ENCODE assay signal across 9 cellular contexts in the genomic region with DNA sequence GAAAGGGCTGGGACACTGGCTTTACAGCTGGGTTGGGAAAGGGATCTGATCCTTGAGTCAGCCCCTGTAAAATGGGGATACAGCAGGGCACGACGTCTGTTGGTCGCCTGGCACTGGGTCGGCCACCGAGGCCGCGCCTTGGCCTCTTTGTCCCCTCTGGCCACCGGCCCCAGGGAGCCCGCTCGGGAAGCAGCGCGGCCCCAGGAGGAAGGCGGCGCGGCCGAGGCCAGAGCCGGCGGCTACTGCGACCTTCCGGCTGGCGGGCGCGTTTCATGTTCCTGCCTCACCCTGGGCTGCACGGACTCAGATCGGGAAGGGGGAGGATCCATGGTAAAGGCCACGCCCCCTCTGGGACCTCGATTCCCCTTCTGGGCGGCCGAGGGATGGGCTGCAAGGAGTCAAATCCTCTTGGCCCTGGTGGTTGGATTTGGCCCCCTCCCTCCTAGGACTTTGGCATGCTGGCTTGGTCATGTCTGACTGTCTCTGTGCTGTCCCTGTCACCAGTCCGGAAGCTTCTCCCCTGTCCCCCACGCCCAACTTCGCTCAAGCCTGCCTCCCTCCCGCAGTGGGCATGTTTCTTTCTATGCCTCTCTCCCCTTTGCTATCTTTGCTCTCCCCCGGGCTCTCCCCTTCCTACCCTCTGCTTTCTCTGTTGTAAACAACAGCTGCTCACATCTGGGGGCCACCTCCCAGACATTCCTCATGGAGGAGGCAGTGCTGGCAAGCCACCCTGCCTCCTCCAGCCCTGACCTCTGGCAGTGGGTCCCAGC. TPM values are rescaled to one million over a fixed set of nuclear protein-coding genes. Genes with fewer than 3 reads are reported as not detected.
DNase-seq lines count a peak whose midpoint lies in the region; ATAC-seq and TF ChIP-seq lines count a peak whose summit lies in the region.
"Had no signal": no experiment of that assay in that cellular context is flagged by ENCODE, and none has a peak within 500 bp of the region (broad histone marks: within the 10 kb centered on the region; RNA-seq: fewer than 3 reads in every experiment).

No MANE protein-coding gene starts in this region.

- peak overlapping the region; percentile 75 to 78 for H3K4ac ChIP-seq in mesenchymal stem cell (ENCODE audit: low read depth in 1 of 2, low read length in 2 of 2)

- peak overlapping the region in 1 of 2 experiments; percentile 83 for H3K14ac ChIP-seq in mesenchymal stem cell (ENCODE audit: low read length in 2 of 2)

- H3K9ac ChIP-seq in mesenchymal stem cell (ENCODE audit: low read length): peak overlapping the region; percentile 83

- peaks cover 10% of the 10 kb centered on the region for H3K4me1 Mint-ChIP-seq in activated naive CD8-positive, alpha-beta T cell (ENCODE audit: low read depth)
- H3K4me1 Mint-ChIP-seq in activated naive CD8-positive, alpha-beta T cell treated with anti-CD3 and anti-CD28 coated beads for 36 hours: peaks cover 11% of the 10 kb centered on the region
- H3K4me1 Mint-ChIP-seq in endothelial cell (ENCODE audit: unreplicated experiment) (peaks cover 35% of the 10 kb centered on the region), type B pancreatic cell (ENCODE audit: unreplicated experiment) (peaks cover 21% of the 10 kb centered on the region)
- peaks cover 9% of the 10 kb centered on the region for H3K4me1 Mint-ChIP-seq in activated T-cell treated with anti-CD3 and anti-CD28 coated beads, Interleukin-2, amount 50 U/mL, for 4 hours (ENCODE audit: low read depth)
- H3K4me1 Mint-ChIP-seq in activated CD8-positive, alpha-beta T cell treated with anti-CD3 and anti-CD28 coated beads for 36 hours (ENCODE audit: low read depth): peaks cover 9% of the 10 kb centered on the region

- H3K23ac ChIP-seq in mesenchymal stem cell (ENCODE audit: low read length in 2 of 2): peak overlapping the region in 1 of 2 experiments; percentile 16

- no peak for ATAC-seq in activated T-cell treated with anti-CD3 and anti-CD28 coated beads, Interleukin-2, amount 50 U/mL, for 4 hours
- ATAC-seq in activated CD8-positive, alpha-beta T cell treated with anti-CD3 and anti-CD28 coated beads for 36 hours: no peak

- peak overlapping the region; percentile 64 for H2AFZ ChIP-seq in mesenchymal stem cell (ENCODE audit: low read depth, low read length)

- peak overlapping the region; percentile 95 for H2BK120ac ChIP-seq in mesenchymal stem cell (ENCODE audit: low read depth, low read length)

- H2BK5ac ChIP-seq in mesenchymal stem cell (ENCODE audit: low read depth, low read length, poor library complexity, severe bottlenecking): no peak overlapping the region

- no peak for DNase-seq in activated naive CD8-positive, alpha-beta T cell treated with anti-CD3 and anti-CD28 coated beads for 36 hours
- DNase-seq in endothelial cell (ENCODE audit: low spot score) (peak; percentile 84), mesenchymal stem cell (peak; percentile 87), type B pancreatic cell (ENCODE audit: extremely low spot score, unreplicated experiment) (peak; percentile 83), NCI-H1694 (lab: John Stamatoyannopoulos, UW) (no peak)
- DNase-seq in activated T-cell treated with anti-CD3 and anti-CD28 coated beads, Interleukin-2, amount 50 U/mL, for 4 hours: no peak
- no peak for DNase-seq in activated CD8-positive, alpha-beta T cell treated with anti-CD3 and anti-CD28 coated beads for 36 hours
- DNase-seq: DND-41 had no signal

- peak overlapping the region; percentile 1 for H3K27ac ChIP-seq in mesenchymal stem cell (ENCODE audit: low read length, poor library complexity, severe bottlenecking)

- peak overlapping the region; percentile 91 for H4K8ac ChIP-seq in mesenchymal stem cell (ENCODE audit: low read length)

- H3K9me3 ChIP-seq in mesenchymal stem cell (ENCODE audit: control insufficient read depth, low read length): no peaks in the 10 kb centered on the region

- H3K27ac Mint-ChIP-seq in activated naive CD8-positive, alpha-beta T cell: peak overlapping the region; percentile 41
- H3K27ac Mint-ChIP-seq in activated naive CD8-positive, alpha-beta T cell treated with anti-CD3 and anti-CD28 coated beads for 36 hours: no peak overlapping the region
- peak overlapping the region; percentile 87 for H3K27ac Mint-ChIP-seq in endothelial cell (ENCODE audit: unreplicated experiment)
- H3K27ac Mint-ChIP-seq in type B pancreatic cell: no peak overlapping the region
- H3K27ac Mint-ChIP-seq in activated CD8-positive, alpha-beta T cell treated with anti-CD3 and anti-CD28 coated beads for 36 hours: no peak overlapping the region

- TF ChIP-seq CTCF in endothelial cell (IDR thresholded peaks at IDR 0.05; ENCODE audit: unreplicated experiment) (no peak), type B pancreatic cell (conservative IDR thresholded peaks at IDR 0.05) (peak; percentile 23)
- no peak for TF ChIP-seq CTCF in activated CD8-positive, alpha-beta T cell treated with anti-CD3 and anti-CD28 coated beads for 36 hours (IDR thresholded peaks at IDR 0.05)

- H3K27me3 Mint-ChIP-seq in activated naive CD8-positive, alpha-beta T cell: no peaks in the 10 kb centered on the region
- H3K27me3 Mint-ChIP-seq in activated naive CD8-positive, alpha-beta T cell treated with anti-CD3 and anti-CD28 coated beads for 36 hours: no peaks in the 10 kb centered on the region
- peaks cover 13% of the 10 kb centered on the region for H3K27me3 Mint-ChIP-seq in endothelial cell (ENCODE audit: unreplicated experiment)
- peaks cover 24% of the 10 kb centered on the region for H3K27me3 Mint-ChIP-seq in type B pancreatic cell
- no peaks in the 10 kb centered on the region for H3K27me3 Mint-ChIP-seq in activated T-cell treated with anti-CD3 and anti-CD28 coated beads, Interleukin-2, amount 50 U/mL, for 4 hours (ENCODE audit: low read depth)
- no peaks in the 10 kb centered on the region for H3K27me3 Mint-ChIP-seq in activated CD8-positive, alpha-beta T cell treated with anti-CD3 and anti-CD28 coated beads for 36 hours

- H2AK5ac ChIP-seq in mesenchymal stem cell (ENCODE audit: low read length, severe bottlenecking): peak overlapping the region; percentile 79

- WGBS in mesenchymal stem cell: 7% methylated on average over 34 of the region's 34 CpGs

- peak overlapping the region; percentile 43 to 54 for H3K4me3 ChIP-seq in mesenchymal stem cell (ENCODE audit: insufficient read depth in 1 of 2, low read depth in 1 of 2, low read length in 2 of 2)

- peak overlapping the region; percentile 92 for H2BK15ac ChIP-seq in mesenchymal stem cell (ENCODE audit: low read depth, poor library complexity, severe bottlenecking)

- no peaks in the 10 kb centered on the region for H3K27me3 ChIP-seq in mesenchymal stem cell (ENCODE audit: control insufficient read depth in 1 of 2, insufficient read depth in 1 of 2, low read length in 2 of 2)

- H3K18ac ChIP-seq in mesenchymal stem cell (ENCODE audit: low read depth in 1 of 2, low read length in 2 of 2): peak overlapping the region; percentile 85 to 86

- intact Hi-C loops in activated CD8-positive, alpha-beta T cell treated with anti-CD3 and anti-CD28 coated beads for 36 hours (cut with micrococcal nuclease): no loop called here

- peak overlapping the region; percentile 71 for H3K4me2 ChIP-seq in mesenchymal stem cell (ENCODE audit: low read length, poor library complexity, severe bottlenecking)

- CTCF ChIA-PET in activated CD8-positive, alpha-beta T cell treated with anti-CD3 and anti-CD28 coated beads for 36 hours (lab: Charles Lee): interaction anchor here (1.3 kb wide), 1 partner anchor 93 kb away, joined by 4 read pairs; the partner anchor contains the start of gene TOR2A

- H2BK12ac ChIP-seq in mesenchymal stem cell (ENCODE audit: low read length in 2 of 2): peak overlapping the region; percentile 40 to 65

- no peaks in the 10 kb centered on the region for H3K36me3 Mint-ChIP-seq in activated naive CD8-positive, alpha-beta T cell
- peaks cover 2% of the 10 kb centered on the region for H3K36me3 Mint-ChIP-seq in activated naive CD8-positive, alpha-beta T cell treated with anti-CD3 and anti-CD28 coated beads for 36 hours
- peaks cover 30% of the 10 kb centered on the region for H3K36me3 Mint-ChIP-seq in endothelial cell (ENCODE audit: low read depth, unreplicated experiment)
- H3K36me3 Mint-ChIP-seq in type B pancreatic cell: no peaks in the 10 kb centered on the region
- H3K36me3 Mint-ChIP-seq in activated T-cell treated with anti-CD3 and anti-CD28 coated beads, Interleukin-2, amount 50 U/mL, for 4 hours (ENCODE audit: insufficient read depth): no peaks in the 10 kb centered on the region
- H3K36me3 Mint-ChIP-seq in activated CD8-positive, alpha-beta T cell treated with anti-CD3 and anti-CD28 coated beads for 36 hours (ENCODE audit: low read depth): peaks cover 5% of the 10 kb centered on the region

- H3K79me1 ChIP-seq in mesenchymal stem cell (replicated peaks; ENCODE audit: low read length, poor library complexity, severe bottlenecking): peaks cover 15% of the 10 kb centered on the region

- peaks cover 33 to 65% of the 10 kb centered on the region in 2 experiments for H3K36me3 ChIP-seq in mesenchymal stem cell (ENCODE audit: control insufficient read depth in 1 of 2, insufficient read depth in 2 of 2, low read depth in 1 of 2, low read length in 2 of 2)

- peak overlapping the region; percentile 87 for H4K91ac ChIP-seq in mesenchymal stem cell (ENCODE audit: low read length)

- POLR2A ChIA-PET in activated CD8-positive, alpha-beta T cell treated with anti-CD3 and anti-CD28 coated beads for 36 hours (lab: Charles Lee): no interaction called here

- H3K4me3 Mint-ChIP-seq in activated naive CD8-positive, alpha-beta T cell: no peak overlapping the region
- H3K4me3 Mint-ChIP-seq in activated naive CD8-positive, alpha-beta T cell treated with anti-CD3 and anti-CD28 coated beads for 36 hours: no peak overlapping the region
- H3K4me3 Mint-ChIP-seq in endothelial cell (ENCODE audit: unreplicated experiment) (no peak overlapping the region), type B pancreatic cell (peak overlapping the region; percentile 78)
- no peak overlapping the region for H3K4me3 Mint-ChIP-seq in activated T-cell treated with anti-CD3 and anti-CD28 coated beads, Interleukin-2, amount 50 U/mL, for 4 hours
- no peak overlapping the region for H3K4me3 Mint-ChIP-seq in activated CD8-positive, alpha-beta T cell treated with anti-CD3 and anti-CD28 coated beads for 36 hours

- peaks cover 17% of the 10 kb centered on the region for H3K4me1 ChIP-seq in mesenchymal stem cell (ENCODE audit: control insufficient read depth, insufficient read depth, low read depth, low read length)

- H3K9me3 Mint-ChIP-seq in activated naive CD8-positive, alpha-beta T cell (ENCODE audit: low read depth): no peaks in the 10 kb centered on the region
- H3K9me3 Mint-ChIP-seq in activated naive CD8-positive, alpha-beta T cell treated with anti-CD3 and anti-CD28 coated beads for 36 hours: no peaks in the 10 kb centered on the region
- H3K9me3 Mint-ChIP-seq in endothelial cell (ENCODE audit: unreplicated experiment): no peaks in the 10 kb centered on the region
- H3K9me3 Mint-ChIP-seq in type B pancreatic cell: no peaks in the 10 kb centered on the region
- no peaks in the 10 kb centered on the region for H3K9me3 Mint-ChIP-seq in activated T-cell treated with anti-CD3 and anti-CD28 coated beads, Interleukin-2, amount 50 U/mL, for 4 hours
- H3K9me3 Mint-ChIP-seq in activated CD8-positive, alpha-beta T cell treated with anti-CD3 and anti-CD28 coated beads for 36 hours: no peaks in the 10 kb centered on the region

RNA-seq across cellular contexts. Expression of gene FPGS, which starts 25.8 kb away (rescaled TPM):
- total RNA-seq in activated naive CD8-positive, alpha-beta T cell treated with anti-CD3 and anti-CD28 coated beads for 36 hours: 10 to 100 TPM; 86.3 to 88.0 TPM
- total RNA-seq in endothelial cell (ENCODE audit: unreplicated experiment) (51.3 TPM), type B pancreatic cell (ENCODE audit: low replicate concordance) (18.7 and 42.4 TPM in 2 replicates)
- polyA plus RNA-seq in mesenchymal stem cell (2013, experiment 1 of 2): 31.6 TPM
- 30.7 TPM for polyA plus RNA-seq in mesenchymal stem cell (2013, experiment 2 of 2)
- total RNA-seq in activated T-cell treated with anti-CD3 and anti-CD28 coated beads, Interleukin-2, amount 50 U/mL, for 4 hours: 100 to 1,000 TPM; 137 to 149 (median 141) TPM
- total RNA-seq in activated CD8-positive, alpha-beta T cell treated with anti-CD3 and anti-CD28 coated beads for 36 hours: 10 to 100 TPM; 79.8 to 80.4 TPM

RNA-seq across cellular contexts. Expression of gene ENG, which starts 26.0 kb away (rescaled TPM):
- total RNA-seq in activated naive CD8-positive, alpha-beta T cell treated with anti-CD3 and anti-CD28 coated beads for 36 hours: 10 to 100 TPM; 17.7 to 18.8 TPM
- total RNA-seq in endothelial cell (ENCODE audit: unreplicated experiment): 113 TPM
- 287 TPM for polyA plus RNA-seq in mesenchymal stem cell (2013, experiment 1 of 2)
- 284 TPM for polyA plus RNA-seq in mesenchymal stem cell (2013, experiment 2 of 2)
- 0.86 and 1.6 TPM in 2 replicates for total RNA-seq in type B pancreatic cell (ENCODE audit: low replicate concordance)
- total RNA-seq in activated T-cell treated with anti-CD3 and anti-CD28 coated beads, Interleukin-2, amount 50 U/mL, for 4 hours: 10 to 100 TPM; 10.7 to 20.3 (median 14.8) TPM
- 10 to 100 TPM; 14.2 to 15.0 TPM for total RNA-seq in activated CD8-positive, alpha-beta T cell treated with anti-CD3 and anti-CD28 coated beads for 36 hours

RNA-seq across cellular contexts. Expression of gene CDK9, which starts 42.6 kb away (rescaled TPM):
- 10 to 100 TPM; 85.2 to 94.2 TPM for total RNA-seq in activated naive CD8-positive, alpha-beta T cell treated with anti-CD3 and anti-CD28 coated beads for 36 hours
- total RNA-seq in endothelial cell (ENCODE audit: unreplicated experiment) (188 TPM), type B pancreatic cell (ENCODE audit: low replicate concordance) (65.8 and 77.3 TPM in 2 replicates)
- 44.3 TPM for polyA plus RNA-seq in mesenchymal stem cell (2013, experiment 1 of 2)
- polyA plus RNA-seq in mesenchymal stem cell (2013, experiment 2 of 2): 43.0 TPM
- 10 to 100 TPM; 66.9 to 91.5 (median 82.5) TPM for total RNA-seq in activated T-cell treated with anti-CD3 and anti-CD28 coated beads, Interleukin-2, amount 50 U/mL, for 4 hours
- 10 to 100 TPM; 86.2 to 91.6 TPM for total RNA-seq in activated CD8-positive, alpha-beta T cell treated with anti-CD3 and anti-CD28 coated beads for 36 hours

RNA-seq across cellular contexts. Expression of gene AK1, which starts 49.0 kb away (rescaled TPM):
- total RNA-seq in activated naive CD8-positive, alpha-beta T cell treated with anti-CD3 and anti-CD28 coated beads for 36 hours: 10 to 100 TPM in 1 of 2 experiments, 1 to 10 TPM in 1; 9.9 to 11.7 TPM
- 63.3 TPM for total RNA-seq in endothelial cell (ENCODE audit: unreplicated experiment)
- 127 TPM for polyA plus RNA-seq in mesenchymal stem cell (2013, experiment 1 of 2)
- 132 TPM for polyA plus RNA-seq in mesenchymal stem cell (2013, experiment 2 of 2)
- 35.2 and 59.8 TPM in 2 replicates for total RNA-seq in type B pancreatic cell (ENCODE audit: low replicate concordance)
- total RNA-seq in activated T-cell treated with anti-CD3 and anti-CD28 coated beads, Interleukin-2, amount 50 U/mL, for 4 hours: 1 to 10 TPM; 3.6 to 6.4 (median 5.0) TPM
- 10 to 100 TPM; 12.1 to 14.8 TPM for total RNA-seq in activated CD8-positive, alpha-beta T cell treated with anti-CD3 and anti-CD28 coated beads for 36 hours

RNA-seq across cellular contexts. Expression of gene SH2D3C, which starts 50.0 kb away (rescaled TPM):
- 10 to 100 TPM; 20.4 to 21.5 TPM for total RNA-seq in activated naive CD8-positive, alpha-beta T cell treated with anti-CD3 and anti-CD28 coated beads for 36 hours
- 137 TPM for total RNA-seq in endothelial cell (ENCODE audit: unreplicated experiment)
- polyA plus RNA-seq in mesenchymal stem cell (2013, experiment 1 of 2): 0.57 TPM
- 0.58 TPM for polyA plus RNA-seq in mesenchymal stem cell (2013, experiment 2 of 2)
- 1.6 and 7.1 TPM in 2 replicates for total RNA-seq in type B pancreatic cell (ENCODE audit: low replicate concordance)
- 10 to 100 TPM in 1 of 3 donors, 1 to 10 TPM in 2; 5.9 to 10.8 (median 7.0) TPM for total RNA-seq in activated T-cell treated with anti-CD3 and anti-CD28 coated beads, Interleukin-2, amount 50 U/mL, for 4 hours
- total RNA-seq in activated CD8-positive, alpha-beta T cell treated with anti-CD3 and anti-CD28 coated beads for 36 hours: 10 to 100 TPM; 29.9 to 30.3 TPM

Comparison
In these comparisons a context has a peak if more than half of its experiments do, and no peak if none do; other contexts are left out.
1. H3K27ac Mint-ChIP-seq: peak in activated naive CD8-positive, alpha-beta T cell (single experiment) and endothelial cell (single experiment); none in activated naive CD8-positive, alpha-beta T cell treated with anti-CD3 and anti-CD28 coated beads for 36 hours (single experiment), type B pancreatic cell (single experiment) and activated CD8-positive, alpha-beta T cell treated with anti-CD3 and anti-CD28 coated beads for 36 hours (single experiment).
2. DNase-seq: peak in endothelial cell (single experiment), mesenchymal stem cell (single experiment) and type B pancreatic cell (single experiment); none in activated naive CD8-positive, alpha-beta T cell treated with anti-CD3 and anti-CD28 coated beads for 36 hours (single experiment), activated T-cell treated with anti-CD3 and anti-CD28 coated beads, Interleukin-2, amount 50 U/mL, for 4 hours (single experiment), NCI-H1694 (single experiment) and activated CD8-positive, alpha-beta T cell treated with anti-CD3 and anti-CD28 coated beads for 36 hours (single experiment).